In genomic region chr2:119366649-119367471, GRCh38 we compare ENCODE assay signal across 8 cellular contexts. TPM values are rescaled to one million over a fixed set of nuclear protein-coding genes. Genes with fewer than 3 reads are reported as not detected.
A peak's percentile ranks its signal among the peaks of the same experiment; 100 is the strongest.
DNase-seq lines count a peak whose midpoint lies in the region; ATAC-seq, FAIRE-seq and TF ChIP-seq lines count a peak whose summit lies in the region.

Gene C2orf76, minus strand, starts transcription at chr2:119366834. Its CDS starts 26,875 bp downstream, at chr2:119339959.
Gene DBI, plus strand, starts transcription at chr2:119366977. Its CDS starts 75 bp downstream, at chr2:119367052.

- DNase-seq in GM13977 (ENCODE audit: low spot score): peak; percentile 96
- peak; percentile 87 for DNase-seq in NCI-H1694 (lab: John Stamatoyannopoulos, UW)
- DNase-seq in T-helper 17 cell: peak; percentile 82 to 86 (median 84)
- peak; percentile 97 for DNase-seq in left ventricle myocardium superior
- peak; percentile 95 to 98 for DNase-seq in psoas muscle
- DNase-seq in urothelium cell line (ENCODE audit: low spot score): peak; percentile 100

- peaks cover 45% of the 10 kb centered on the region for H3K4me1 Mint-ChIP-seq in T-helper 17 cell

- intact Hi-C loops in left ventricle myocardium superior (cut with micrococcal nuclease) (no loop called here), psoas muscle (cut with DNase I) (loop anchor here (5.0 kb wide), 2 partner anchors 40 to 55 kb away; no protein-coding TSS in a partner anchor)

- ATAC-seq in HG02884 (IDR thresholded peaks at IDR 0.05; ENCODE audit: unreplicated experiment): peak; percentile 92
- ATAC-seq in T-helper 17 cell: peak; percentile 95
- peak; percentile 96 for ATAC-seq in left ventricle myocardium superior
- peak; percentile 94 to 96 (median 96) for ATAC-seq in psoas muscle

- H3K27me3 ChIP-seq in psoas muscle (ENCODE audit: insufficient read depth in 3 of 3, low read length in 2 of 3): no peaks in the 10 kb centered on the region

- peak within 1 kb of the TSS; percentile 85 for H3K4me3 ChIP-seq in psoas muscle

- TF ChIP-seq CTCF in GM13977 (IDR thresholded peaks at IDR 0.05; ENCODE audit: extremely low read depth, insufficient read depth, missing control alignments) (no peak), psoas muscle (IDR thresholded peaks at IDR 0.05) (no peak)

- no peaks in the 10 kb centered on the region for H3K27me3 Mint-ChIP-seq in T-helper 17 cell

- H3K27ac Mint-ChIP-seq in T-helper 17 cell: peak within 1 kb of the TSS; percentile 98

- peak; percentile 92 for FAIRE-seq in urothelium cell line (lab: Jason Lieb, UNC)

- H3K27ac ChIP-seq in angular gyrus (ENCODE audit: low read depth, low read length) (peak within 1 kb of the TSS; percentile 86), psoas muscle (peak within 1 kb of the TSS; percentile 98)

- peaks cover 8 to 31% of the 10 kb centered on the region in 2 donors for H3K36me3 ChIP-seq in psoas muscle (ENCODE audit: insufficient read depth in 1 of 2, low read depth in 1 of 2)

- peak within 1 kb of the TSS; percentile 98 for H3K4me3 Mint-ChIP-seq in T-helper 17 cell

- peaks cover 4% of the 10 kb centered on the region for H3K36me3 Mint-ChIP-seq in T-helper 17 cell (ENCODE audit: low read depth)

- peaks cover 29% of the 10 kb centered on the region for H3K4me1 ChIP-seq in psoas muscle

- 0 to 1% (median 1%) methylated on average over 61 to 65 of the region's 65 CpGs for WGBS in psoas muscle, 3 donors

- no peaks in the 10 kb centered on the region for H3K9me3 ChIP-seq in T-helper 17 cell (ENCODE audit: control insufficient read depth, low read length, poor library complexity, severe bottlenecking)
- H3K9me3 ChIP-seq in psoas muscle: no peaks in the 10 kb centered on the region

- in situ Hi-C loops in GM13977 (cut with MboI; ENCODE audit: low pct_unique_long_range_greater_than_20kb, low sequenced_read_pairs, unreplicated experiment): no loop called here

RNA-seq across cellular contexts. Expression of gene C2orf76, which starts in this region (rescaled TPM):
- total RNA-seq in T-helper 17 cell (1 to 10 TPM; 7.2 to 9.0 TPM), left ventricle myocardium superior (6.5 TPM), psoas muscle (1 to 10 TPM; 4.1 to 7.2 (median 6.0) TPM)
- 1 to 10 TPM; 6.1 to 9.3 (median 7.9) TPM for polyA plus RNA-seq in psoas muscle

RNA-seq across cellular contexts. Expression of gene DBI, which starts in this region (rescaled TPM):
- total RNA-seq in T-helper 17 cell: 10 to 100 TPM; 39.3 to 43.0 TPM
- 315 TPM for total RNA-seq in left ventricle myocardium superior
- total RNA-seq in psoas muscle: 10 to 100 TPM; 50.6 to 88.7 (median 53.4) TPM
- 100 to 1,000 TPM; 198 to 264 (median 199) TPM for polyA plus RNA-seq in psoas muscle

Comparison
In these comparisons a context has a peak if more than half of its experiments do, and no peak if none do; other contexts are left out.
1. Peak in every context shown above with its lines: DNase-seq, ATAC-seq, H3K4me3 ChIP-seq and H3K27ac ChIP-seq.